In genomic region chr19:57747472-57747807, GRCh38 we compare ENCODE assay signal across 8 cellular contexts. TPM values are rescaled to one million over a fixed set of nuclear protein-coding genes. Genes with fewer than 3 reads are reported as not detected.
DNase-seq lines count a peak whose midpoint lies in the region; ATAC-seq and TF ChIP-seq lines count a peak whose summit lies in the region.

No MANE protein-coding gene starts in this region.

- peaks cover 25% of the 10 kb centered on the region for H3K79me2 ChIP-seq in HCT116 (ENCODE audit: insufficient read depth, low read length)
- H3K79me2 ChIP-seq in hepatocyte: peaks cover 40% of the 10 kb centered on the region

- DNase-seq in HCT116 (ENCODE audit: low read depth, low spot score) (no peak), hepatocyte (ENCODE audit: low spot score) (no peak), spleen (no peak), D341Med (ENCODE audit: low spot score) (no peak), NCI-H187 (lab: John Stamatoyannopoulos, UW) (no peak), GM20000 (ENCODE audit: low spot score) (no peak)
- no peak for DNase-seq in activated CD4-positive, alpha-beta memory T cell treated with anti-CD3 and anti-CD28 coated beads for 36 hours

- TF ChIP-seq CTCF in HCT116 (IDR thresholded peaks at IDR 0.05 in 2 of 3, conservative IDR thresholded peaks at IDR 0.05 in 1 of 3; ENCODE audit: borderline replicate concordance in 1 of 3, insufficient read depth in 1 of 3, low read depth in 2 of 3, low read length in 2 of 3) (no peak), hepatocyte (IDR thresholded peaks at IDR 0.05; ENCODE audit: poor library complexity) (no peak), spleen (IDR thresholded peaks at IDR 0.05 in 8 of 11, conservative IDR thresholded peaks at IDR 0.05 in 3 of 11) (no peak), GM20000 (IDR thresholded peaks at IDR 0.05; ENCODE audit: extremely low read depth, missing control alignments) (no peak)

- intact Hi-C loops in HCT116 (cut with micrococcal nuclease) (loop anchor here (5.0 kb wide), 2 partner anchors 55 to 65 kb away; partner anchors contain the start of gene ZNF551), spleen (cut with DNase I; ENCODE audit: low total_unique reads) (no loop called here)
- intact Hi-C loops in activated CD4-positive, alpha-beta memory T cell treated with anti-CD3 and anti-CD28 coated beads for 36 hours (cut with micrococcal nuclease): loop anchor here (2.0 kb wide), 4 partner anchors 21 to 407 kb away; partner anchors contain the start of genes ZNF552 and ZNF671

- no TSS peak for BruUV-seq in HCT116 (replicated peaks; lab: Mats Ljungman, UMichigan)

- 26% methylated on average over 6 of the region's 6 CpGs for WGBS in hepatocyte (ENCODE audit: low lambda C conversion rate, missing lambda C conversion rate)
- WGBS in spleen, 5 donors: 47 to 60% (median 51%) methylated on average over 6 of the region's 6 CpGs

- peaks cover 13% of the 10 kb centered on the region for H3K4me1 Mint-ChIP-seq in activated CD4-positive, alpha-beta memory T cell treated with anti-CD3 and anti-CD28 coated beads for 36 hours (ENCODE audit: low read depth)

- RAD21 ChIA-PET in HCT116 (lab: Charles Lee; ENCODE audit: low non-redundant PET in 1 of 2, low total read pairs in 2 of 2, uncharacterized antibody in 2 of 2, unreplicated experiment in 2 of 2): no interaction called here

- H3K4me3 Mint-ChIP-seq in activated CD4-positive, alpha-beta memory T cell treated with anti-CD3 and anti-CD28 coated beads for 36 hours: peak overlapping the region; percentile 94

- H3K27ac ChIP-seq in HCT116 (ENCODE audit: low read depth, low read length) (peak overlapping the region; percentile 64; the same call in 1 of the 2 replicates), hepatocyte (peak overlapping the region; percentile 90), spleen (peak overlapping the region in 5 of 8 donors; percentile 88 to 94 (median 93))

- H3K36me3 ChIP-seq in HCT116 (ENCODE audit: control insufficient read depth in 1 of 2, insufficient read depth in 2 of 2, low read length in 2 of 2): peaks cover 15 to 31% of the 10 kb centered on the region in 2 experiments
- peaks cover 5% of the 10 kb centered on the region for H3K36me3 ChIP-seq in hepatocyte (replicated peaks; ENCODE audit: insufficient read depth, low read depth)
- H3K36me3 ChIP-seq in spleen: peaks cover 12 to 47% (median 42%) of the 10 kb centered on the region in 6 donors

- H3K27me3 ChIP-seq in HCT116 (ENCODE audit: insufficient read depth, low read length) (no peaks in the 10 kb centered on the region), hepatocyte (no peaks in the 10 kb centered on the region), spleen (replicated peaks in 1 of 7) (no peaks in the 10 kb centered on the region)

- peak overlapping the region; percentile 71 for H3K9ac ChIP-seq in HCT116 (ENCODE audit: low read length)

- H3K9me3 Mint-ChIP-seq in activated CD4-positive, alpha-beta memory T cell treated with anti-CD3 and anti-CD28 coated beads for 36 hours: peaks cover 44% of the 10 kb centered on the region

- H3K9me3 ChIP-seq in HCT116 (ENCODE audit: control insufficient read depth in 1 of 2, insufficient read depth in 1 of 2, low read depth in 1 of 2, low read length in 2 of 2) (peaks cover 2 to 10% of the 10 kb centered on the region in 2 experiments; a peak in 1 of 4 replicates), hepatocyte (ENCODE audit: low read depth) (no peaks in the 10 kb centered on the region), spleen (peaks cover 0 to 52% (median 46%) of the 10 kb centered on the region in 8 donors)

- peak overlapping the region; percentile 94 for H3K4me2 ChIP-seq in HCT116 (ENCODE audit: low read length)
- H3K4me2 ChIP-seq in hepatocyte: peak overlapping the region; percentile 83

- CTCF ChIA-PET in HCT116 (lab: Charles Lee): interaction anchor here (2.0 kb wide), 1 partner anchor 66 kb away, joined by 7 read pairs; the partner anchor contains the start of gene ZNF551
- CTCF ChIA-PET in activated CD4-positive, alpha-beta memory T cell treated with anti-CD3 and anti-CD28 coated beads for 36 hours (lab: Charles Lee): no interaction called here

- H3K36me3 Mint-ChIP-seq in activated CD4-positive, alpha-beta memory T cell treated with anti-CD3 and anti-CD28 coated beads for 36 hours: peaks cover 55% of the 10 kb centered on the region

- TF ChIP-seq POLR2A in HCT116 (IDR thresholded peaks at IDR 0.05; ENCODE audit: borderline replicate concordance, extremely low read depth, insufficient read depth, insufficient read length): no peak
- no peak for TF ChIP-seq POLR2A in spleen (IDR thresholded peaks at IDR 0.05)

- POLR2A ChIA-PET in HCT116 (lab: Charles Lee): no interaction called here
- POLR2A ChIA-PET in activated CD4-positive, alpha-beta memory T cell treated with anti-CD3 and anti-CD28 coated beads for 36 hours (lab: Charles Lee): no interaction called here

- H2AFZ ChIP-seq in HCT116 (ENCODE audit: low read depth, low read length, poor library complexity, severe bottlenecking) (no peak overlapping the region), hepatocyte (peak overlapping the region; percentile 67)

- H3K27me3 Mint-ChIP-seq in activated CD4-positive, alpha-beta memory T cell treated with anti-CD3 and anti-CD28 coated beads for 36 hours: no peaks in the 10 kb centered on the region

- H4K20me1 ChIP-seq in HCT116 (ENCODE audit: insufficient read depth) (no peaks in the 10 kb centered on the region), hepatocyte (ENCODE audit: insufficient read depth, poor library complexity, severe bottlenecking) (no peaks in the 10 kb centered on the region)

- no peak for TF ChIP-seq RAD21 in HCT116 (IDR thresholded peaks at IDR 0.05; ENCODE audit: low read depth)

- ATAC-seq in HCT116 (no peak), HG02885 (IDR thresholded peaks at IDR 0.05; ENCODE audit: poor library complexity, unreplicated experiment) (no peak)

- peak overlapping the region; percentile 87 to 88 for H3K4me3 ChIP-seq in HCT116 (replicated peaks in 1 of 2; ENCODE audit: low read depth in 1 of 2, low read length in 2 of 2)
- H3K4me3 ChIP-seq in hepatocyte: peak overlapping the region; percentile 61
- peak overlapping the region; percentile 84 to 98 (median 91) for H3K4me3 ChIP-seq in spleen

- H3K4me1 ChIP-seq in HCT116 (ENCODE audit: control insufficient read depth in 1 of 2, insufficient read depth in 2 of 2, low read length in 2 of 2) (peaks cover 0 to 8% of the 10 kb centered on the region in 2 experiments; a peak in 1 of 4 replicates), hepatocyte (ENCODE audit: insufficient read depth) (peaks cover 14% of the 10 kb centered on the region), spleen (peaks cover 8 to 41% (median 26%) of the 10 kb centered on the region in 6 donors)

- H3K27ac Mint-ChIP-seq in activated CD4-positive, alpha-beta memory T cell treated with anti-CD3 and anti-CD28 coated beads for 36 hours: no peak overlapping the region

- H3K9me2 ChIP-seq in HCT116 (ENCODE audit: insufficient read depth) (no peaks in the 10 kb centered on the region), hepatocyte (replicated peaks; ENCODE audit: insufficient read depth) (no peaks in the 10 kb centered on the region)

TF ChIP-seq in HCT116, 20 proteins besides CTCF, POLR2A, EP300 and RAD21:
- no peak for TF ChIP-seq SRF (IDR thresholded peaks at IDR 0.05; ENCODE audit: low read depth)
- no peak for TF ChIP-seq SP1 (IDR thresholded peaks at IDR 0.05; ENCODE audit: low read depth)
- no peak for TF ChIP-seq EZH2 (IDR thresholded peaks at IDR 0.05)
- no peak for TF ChIP-seq MAX (IDR thresholded peaks at IDR 0.05)

RNA-seq across cellular contexts. Expression of gene ZNF776, which starts 0.8 kb away (rescaled TPM):
- 8.6 TPM for total RNA-seq in HCT116 (2021; ENCODE audit: unreplicated experiment)
- 6.6 and 6.9 TPM in 2 replicates for polyA plus RNA-seq in HCT116 (2012)
- total RNA-seq in activated CD4-positive, alpha-beta memory T cell treated with anti-CD3 and anti-CD28 coated beads for 36 hours: 1 to 10 TPM; 7.8 to 8.3 TPM
- 10.3 and 11.4 TPM in 2 replicates for total RNA-seq in hepatocyte
- 8.2 and 10.6 TPM in 2 replicates for polyA plus RNA-seq in hepatocyte
- 10 to 100 TPM; 16.2 to 25.3 (median 20.9) TPM for total RNA-seq in spleen
- 1 to 10 TPM; 3.5 to 9.5 (median 4.3) TPM for polyA plus RNA-seq in spleen

RNA-seq across cellular contexts. Expression of gene ZNF671, which starts 20.0 kb away (rescaled TPM):
- total RNA-seq in HCT116 (2021; ENCODE audit: unreplicated experiment) (not detected), hepatocyte (6.7 and 6.8 TPM in 2 replicates), spleen (10 to 100 TPM; 16.1 to 23.3 (median 17.1) TPM)
- polyA plus RNA-seq in HCT116 (2012): 0.10 TPM in 2 replicates
- 1 to 10 TPM; 5.4 to 6.3 TPM for total RNA-seq in activated CD4-positive, alpha-beta memory T cell treated with anti-CD3 and anti-CD28 coated beads for 36 hours
- polyA plus RNA-seq in hepatocyte (3.9 and 6.7 TPM in 2 replicates), spleen (10 to 100 TPM; 10.4 to 11.7 (median 10.9) TPM)

RNA-seq across cellular contexts. Expression of gene ZNF586, which starts 22.0 kb away (rescaled TPM):
- total RNA-seq in HCT116 (2021; ENCODE audit: unreplicated experiment) (3.5 TPM), hepatocyte (11.4 and 22.5 TPM in 2 replicates), spleen (10 to 100 TPM; 29.6 to 45.6 (median 35.2) TPM)
- polyA plus RNA-seq in HCT116 (2012): 1.6 TPM in 2 replicates
- 10 to 100 TPM; 11.5 to 11.7 TPM for total RNA-seq in activated CD4-positive, alpha-beta memory T cell treated with anti-CD3 and anti-CD28 coated beads for 36 hours
- polyA plus RNA-seq in hepatocyte (8.0 and 11.2 TPM in 2 replicates), spleen (1 to 10 TPM; 7.3 to 9.8 (median 9.0) TPM)

RNA-seq across cellular contexts. Expression of gene ZNF154, which starts 38.4 kb away (rescaled TPM):
- total RNA-seq in HCT116 (2021; ENCODE audit: unreplicated experiment) (0.10 TPM), hepatocyte (10.7 and 11.1 TPM in 2 replicates), spleen (10 to 100 TPM in 6 of 7 donors, 1 to 10 TPM in 1; 9.3 to 21.2 (median 15.3) TPM)
- 0.04 and 0.06 TPM in 2 replicates for polyA plus RNA-seq in HCT116 (2012)
- under 1 TPM; 0.48 to 0.61 TPM for total RNA-seq in activated CD4-positive, alpha-beta memory T cell treated with anti-CD3 and anti-CD28 coated beads for 36 hours
- polyA plus RNA-seq in hepatocyte (3.5 and 5.6 TPM in 2 replicates), spleen (1 to 10 TPM; 3.6 to 5.8 (median 4.3) TPM)
